ENCODE assay signal across 26 cellular contexts in genomic region chr7:158479021-158479679, GRCh38.
A peak's percentile ranks its signal among the peaks of the same experiment; 100 is the strongest.
DNase-seq lines count a peak whose midpoint lies in the region; ATAC-seq, FAIRE-seq and TF ChIP-seq lines count a peak whose summit lies in the region.
"Had no signal": no experiment of that assay in that cellular context is flagged by ENCODE, and none has a peak within 500 bp of the region (broad histone marks: within the 10 kb centered on the region; RNA-seq: fewer than 3 reads in every experiment).

No MANE protein-coding gene starts in this region.

- no peak; the same call in 2 of the 3 replicates for ATAC-seq in GM23338
- no peak for ATAC-seq in GM21526 (IDR thresholded peaks at IDR 0.05; ENCODE audit: low FRiP score, unreplicated experiment)
- ATAC-seq: A549, K562 had no signal

- no peak overlapping the region for H3K27ac ChIP-seq in GM23338 (ENCODE audit: low read depth)
- no peak overlapping the region for H3K27ac ChIP-seq in endodermal cell (ENCODE audit: low read depth, low read length)
- H3K27ac ChIP-seq in neural progenitor cell: no peak overlapping the region
- H3K27ac ChIP-seq: A549, PC-9, SJSA1 had no signal

- intact Hi-C loops in lower leg skin (cut with DNase I; ENCODE audit: low total_unique reads): no loop called here

- H3K27me3 ChIP-seq in GM23338 (ENCODE audit: insufficient read depth) (no peaks in the 10 kb centered on the region), endodermal cell (ENCODE audit: control insufficient read depth, insufficient read depth, low read length, poor library complexity, severe bottlenecking) (no peaks in the 10 kb centered on the region), neural progenitor cell (no peaks in the 10 kb centered on the region)
- H3K27me3 ChIP-seq: SJSA1 had no signal

- H3K4me1 ChIP-seq in GM23338 (ENCODE audit: insufficient read depth) (peaks cover 17% of the 10 kb centered on the region), endodermal cell (ENCODE audit: control insufficient read depth, insufficient read depth, low read length) (no peaks in the 10 kb centered on the region), neural progenitor cell (peaks cover under 1% of the 10 kb centered on the region)
- H3K4me1 ChIP-seq: A549, SJSA1 had no signal

- H3K4me1 Mint-ChIP-seq in GM23338 (peaks cover 19% of the 10 kb centered on the region), endodermal cell (peaks cover 2% of the 10 kb centered on the region), neural progenitor cell (peaks cover 23% of the 10 kb centered on the region)
- H3K4me1 Mint-ChIP-seq: CD4-positive, alpha-beta memory T cell had no signal

- H3F3A ChIP-seq in GM23338 (replicated peaks; ENCODE audit: low read depth) (peaks cover 9% of the 10 kb centered on the region; the same call in 1 of the 2 replicates), neural progenitor cell (ENCODE audit: low read depth) (no peaks in the 10 kb centered on the region)

- H3K9ac ChIP-seq in endodermal cell (ENCODE audit: extremely low read depth, low read length, poor library complexity, severe bottlenecking) (no peak overlapping the region), neural progenitor cell (no peak overlapping the region)

- peaks cover 9% of the 10 kb centered on the region for H3K27me3 Mint-ChIP-seq in GM23338 (ENCODE audit: insufficient read depth, low read depth, poor library complexity)
- H3K27me3 Mint-ChIP-seq in endodermal cell (ENCODE audit: insufficient read depth): no peaks in the 10 kb centered on the region
- peaks cover 2% of the 10 kb centered on the region for H3K27me3 Mint-ChIP-seq in neural progenitor cell (ENCODE audit: insufficient read depth, low read depth)

- no peaks in the 10 kb centered on the region for H4K20me1 ChIP-seq in GM23338 (replicated peaks; ENCODE audit: insufficient read depth)
- no peaks in the 10 kb centered on the region for H4K20me1 ChIP-seq in neural progenitor cell (ENCODE audit: low read depth)

- WGBS in endodermal cell (ENCODE audit: insufficient coverage in 1 of 2, insufficient read length in 1 of 2), 2 experiments: 79 to 82% methylated on average over 15 to 21 of the region's 21 CpGs
- WGBS in lower leg skin, 2 donors: 65% methylated on average over 21 of the region's 21 CpGs

- H3K4me2 ChIP-seq in GM23338 (no peak overlapping the region), neural progenitor cell (no peak overlapping the region)
- H3K4me2 ChIP-seq: A549, PC-9 had no signal

- H3K4me3 Mint-ChIP-seq in GM23338 (no peak overlapping the region), endodermal cell (no peak overlapping the region), neural progenitor cell (no peak overlapping the region)
- H3K4me3 Mint-ChIP-seq: CD4-positive, alpha-beta memory T cell; H9 had no signal

- no peaks in the 10 kb centered on the region for H3K79me2 ChIP-seq in GM23338 (replicated peaks; ENCODE audit: insufficient read depth)
- H3K79me2 ChIP-seq in neural progenitor cell (ENCODE audit: low read depth): no peaks in the 10 kb centered on the region

- H3K9me3 Mint-ChIP-seq in GM23338: peaks cover 92% of the 10 kb centered on the region
- no peaks in the 10 kb centered on the region for H3K9me3 Mint-ChIP-seq in endodermal cell
- H3K9me3 Mint-ChIP-seq in neural progenitor cell: peaks cover 11% of the 10 kb centered on the region
- H3K9me3 Mint-ChIP-seq: CD4-positive, alpha-beta memory T cell had no signal

- H3K27ac Mint-ChIP-seq in GM23338 (no peak overlapping the region), endodermal cell (peak overlapping the region; percentile 50), neural progenitor cell (no peak overlapping the region)
- H3K27ac Mint-ChIP-seq: CD4-positive, alpha-beta memory T cell had no signal

- no peak for TF ChIP-seq POLR2A in lower leg skin (IDR thresholded peaks at IDR 0.05)

- H3K4me3 ChIP-seq in GM23338: no peak overlapping the region
- no peak overlapping the region for H3K4me3 ChIP-seq in endodermal cell (ENCODE audit: low read length)
- H3K4me3 ChIP-seq in neural progenitor cell: no peak overlapping the region
- H3K4me3 ChIP-seq in lower leg skin (ENCODE audit: low read depth, poor library complexity, severe bottlenecking): no peak overlapping the region
- H3K4me3 ChIP-seq: A549, K562, PC-9, SJSA1 had no signal

- H3K9me3 ChIP-seq in endodermal cell (ENCODE audit: control insufficient read depth, low read length) (peaks cover 81% of the 10 kb centered on the region), neural progenitor cell (ENCODE audit: low read depth) (no peaks in the 10 kb centered on the region)
- H3K9me3 ChIP-seq: A549, SJSA1 had no signal

- no peaks in the 10 kb centered on the region; the same call in 1 of the 2 replicates for H3K36me3 ChIP-seq in GM23338 (ENCODE audit: insufficient read depth)
- H3K36me3 ChIP-seq in endodermal cell (ENCODE audit: control insufficient read depth, insufficient read depth, low read length): no peaks in the 10 kb centered on the region
- H3K36me3 ChIP-seq in neural progenitor cell: no peaks in the 10 kb centered on the region
- H3K36me3 ChIP-seq: SJSA1 had no signal

- TF ChIP-seq CTCF in GM23338 (conservative IDR thresholded peaks at IDR 0.05; ENCODE audit: low read depth in 2 of 2) (no peak), endodermal cell (conservative IDR thresholded peaks at IDR 0.05) (no peak), neural progenitor cell (IDR thresholded peaks at IDR 0.05) (no peak), lower leg skin (IDR thresholded peaks at IDR 0.05) (no peak)

- H3K36me3 Mint-ChIP-seq in GM23338 (ENCODE audit: low read depth) (peaks cover 22% of the 10 kb centered on the region), endodermal cell (ENCODE audit: low read depth) (no peaks in the 10 kb centered on the region), neural progenitor cell (no peaks in the 10 kb centered on the region)
- H3K36me3 Mint-ChIP-seq: CD4-positive, alpha-beta memory T cell had no signal

- FAIRE-seq in HTR-8/SVneo (lab: Jason Lieb, UNC): no peak
- FAIRE-seq: A549, GM12891, K562 had no signal

- DNase-seq in GM23338 (ENCODE audit: low spot score) (no peak), endodermal cell (no peak), neural progenitor cell (ENCODE audit: low spot score) (no peak), NCI-H1930 (lab: John Stamatoyannopoulos, UW) (no peak), lower leg skin (ENCODE audit: low spot score in 2 of 2) (no peak), HTR-8/SVneo (ENCODE audit: insufficient read length, low spot score) (no peak)
- DNase-seq: C1 segment of cervical spinal cord; CD4-positive, alpha-beta memory T cell; COR-L47; DMS 273 treated with DMSO at 0.1 percent for 48 hours; DMS79; GF-D8; H9; Kasumi-1; NCI-H1092 treated with DMSO at 0.1 percent for 48 hours; NCI-H1436; NCI-H187; NCI-H526 treated with DMSO at 0.1 percent for 48 hours; PC-9; Right ventricle myocardium superior; RPMI8226 had no signal

- no peaks in the 10 kb centered on the region; the same call in 1 of the 2 replicates for H3K9me2 ChIP-seq in GM23338 (ENCODE audit: insufficient read depth)

- H2AFZ ChIP-seq in GM23338 (peak overlapping the region; percentile 72; the same call in 1 of the 2 replicates), neural progenitor cell (replicated peaks) (peak overlapping the region; percentile 57)
- H2AFZ ChIP-seq: PC-9 had no signal

TF ChIP-seq in GM23338, 12 proteins besides CTCF, POLR2A, EP300 and RAD21:
- no peak for TF ChIP-seq ETS1 (IDR thresholded peaks at IDR 0.05)
- no peak for TF ChIP-seq NANOG (IDR thresholded peaks at IDR 0.05; ENCODE audit: borderline replicate concordance)
- TF ChIP-seq ZNF114 (CRISPR knock-in tag; IDR thresholded peaks at IDR 0.05): no peak
